In the genomic region with DNA sequence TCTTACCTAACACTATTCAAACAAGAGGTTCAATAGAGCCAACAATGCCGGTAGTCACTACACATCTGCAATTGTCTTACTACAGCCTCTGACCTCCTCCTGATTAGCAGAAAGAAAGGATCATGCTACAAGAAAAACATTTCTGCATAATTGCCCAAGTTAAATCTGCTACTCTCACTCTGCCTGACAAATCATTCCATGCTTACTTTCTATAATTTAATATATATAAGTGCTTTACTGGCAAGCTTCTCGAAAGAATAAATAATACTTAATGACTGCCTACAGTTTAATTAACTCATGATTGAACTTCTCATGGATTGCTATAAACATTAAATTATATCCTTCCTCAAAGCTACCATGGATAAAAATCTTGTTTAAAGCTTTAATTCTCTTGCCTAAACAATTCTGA, we compare ENCODE assay signal across 19 cellular contexts.
"Had no signal": no experiment of that assay in that cellular context is flagged by ENCODE, and none has a peak within 500 bp of the region (broad histone marks: within the 10 kb centered on the region; RNA-seq: fewer than 3 reads in every experiment).

No MANE protein-coding gene starts in this region.

- FAIRE-seq: bronchial epithelial cell had no signal

- H3K9me3 ChIP-seq: esophagus muscularis mucosa, lower lobe of right lung, sigmoid colon, transverse colon had no signal

- H3K9me3 Mint-ChIP-seq: activated naive CD8-positive, alpha-beta T cell treated with anti-CD3 and anti-CD28 coated beads, Interleukin-2, amount 10 ng/mL, durations not matched to agents 7 days and 5 days; naive B cell had no signal

- H3K36me3 ChIP-seq: esophagus muscularis mucosa, lower lobe of right lung, sigmoid colon, transverse colon had no signal

- H3K4me3 Mint-ChIP-seq: activated CD8-positive, alpha-beta memory T cell treated with anti-CD3 and anti-CD28 coated beads, Interleukin-2, amount 10 ng/mL, durations not matched to agents 7 days and 5 days; activated naive CD8-positive, alpha-beta T cell treated with anti-CD3 and anti-CD28 coated beads, Interleukin-2, amount 10 ng/mL, durations not matched to agents 7 days and 5 days had no signal

- H3K27ac Mint-ChIP-seq: activated CD8-positive, alpha-beta memory T cell treated with anti-CD3 and anti-CD28 coated beads, Interleukin-2, amount 10 ng/mL, durations not matched to agents 7 days and 5 days; activated naive CD8-positive, alpha-beta T cell treated with anti-CD3 and anti-CD28 coated beads, Interleukin-2, amount 10 ng/mL, durations not matched to agents 7 days and 5 days had no signal

- H3K27me3 Mint-ChIP-seq: activated CD8-positive, alpha-beta memory T cell treated with anti-CD3 and anti-CD28 coated beads, Interleukin-2, amount 10 ng/mL, durations not matched to agents 7 days and 5 days; activated naive CD8-positive, alpha-beta T cell treated with anti-CD3 and anti-CD28 coated beads, Interleukin-2, amount 10 ng/mL, durations not matched to agents 7 days and 5 days; naive B cell had no signal

- ATAC-seq: activated CD8-positive, alpha-beta memory T cell treated with anti-CD3 and anti-CD28 coated beads, Interleukin-2, amount 10 ng/mL, durations not matched to agents 7 days and 5 days; lower lobe of right lung had no signal

- DNase-seq: activated CD4-positive, alpha-beta T cell treated with anti-CD3 and anti-CD28 coated beads, Interleukin-2, amount 50 U/mL, for 48 hours; activated CD4-positive, CD25-positive, alpha-beta regulatory T cell treated with anti-CD3 and anti-CD28 coated beads, Interleukin-2, amount 50 U/mL, for 72 hours; activated CD8-positive, alpha-beta memory T cell treated with anti-CD3 and anti-CD28 coated beads, Interleukin-2, amount 10 ng/mL, durations not matched to agents 7 days and 5 days; activated gamma-delta T cell treated with Interleukin-2 at 50 U/mL for 16 hours; activated naive CD8-positive, alpha-beta T cell treated with anti-CD3 and anti-CD28 coated beads, Interleukin-2, amount 10 ng/mL, durations not matched to agents 7 days and 5 days; activated T-cell treated with anti-CD3 and anti-CD28 coated beads, Interleukin-2, amount 50 U/mL, for 48 hours; anterior cingulate cortex; dorsolateral prefrontal cortex; hypothalamus; lower lobe of right lung; midbrain; naive B cell; sigmoid colon; stimulated activated CD4-positive, alpha-beta T cell treated with anti-CD3 and anti-CD28 coated beads, Interleukin-2, amount 100 ng/mL, for 24 hours; stimulated activated naive CD4-positive, alpha-beta T cell; substantia nigra; transverse colon had no signal

- H3K27me3 ChIP-seq: dorsolateral prefrontal cortex, esophagus muscularis mucosa, sigmoid colon, transverse colon had no signal

- H3K27ac ChIP-seq: dorsolateral prefrontal cortex, esophagus muscularis mucosa, lower lobe of right lung, sigmoid colon, transverse colon had no signal

- H3K4me3 ChIP-seq: dorsolateral prefrontal cortex, esophagus muscularis mucosa, lower lobe of right lung, sigmoid colon, transverse colon had no signal
